17 cellular contexts compared by ENCODE assay signal in genomic region chr7:75948179-75948578, GRCh38. TPM values are rescaled to one million over a fixed set of nuclear protein-coding genes. Genes with fewer than 3 reads are reported as not detected.
DNase-seq lines count a peak whose midpoint lies in the region; ATAC-seq and TF ChIP-seq lines count a peak whose summit lies in the region.
"Had no signal": no experiment of that assay in that cellular context is flagged by ENCODE, and none has a peak within 500 bp of the region (broad histone marks: within the 10 kb centered on the region; RNA-seq: fewer than 3 reads in every experiment).

No MANE protein-coding gene starts in this region.

- peak overlapping the region; percentile 86 for H3K23ac ChIP-seq in H9 (ENCODE audit: insufficient read length, low read depth, low read length)

- no peak overlapping the region for H2AFZ ChIP-seq in H9 (ENCODE audit: low read length)

- H3T11ph ChIP-seq in H9 (ENCODE audit: low read length): no peak overlapping the region

- no peak overlapping the region for H2BK5ac ChIP-seq in H9 (ENCODE audit: insufficient read length, low read length)

- H3K27ac ChIP-seq in H9 (ENCODE audit: insufficient read length, low read depth, low read length): no peak overlapping the region
- H3K27ac ChIP-seq in adrenal gland: peak overlapping the region in 3 of 5 donors; percentile 75 to 89 (median 89)
- H3K27ac ChIP-seq in right lobe of liver: peak overlapping the region in 2 of 3 donors; percentile 62 to 96
- peak overlapping the region; percentile 73 to 90 (median 80) for H3K27ac ChIP-seq in gastrocnemius medialis

- H3K9me3 ChIP-seq in H9 (ENCODE audit: control insufficient read depth, low read depth, low read length) (no peaks in the 10 kb centered on the region), adrenal gland (replicated peaks in 1 of 3) (no peaks in the 10 kb centered on the region), right lobe of liver (no peaks in the 10 kb centered on the region), gastrocnemius medialis (no peaks in the 10 kb centered on the region)

- peaks cover 6 to 17% (median 15%) of the 10 kb centered on the region in 3 experiments; a peak in 6 of 7 replicates for H3K36me3 Mint-ChIP-seq in H9 (ENCODE audit: insufficient read depth in 1 of 3, low read depth in 3 of 3)

- ATAC-seq in right lobe of liver: no peak
- ATAC-seq in gastrocnemius medialis: peak in 1 of 2 donors; percentile 3
- ATAC-seq in GM21447 (IDR thresholded peaks at IDR 0.05; ENCODE audit: unreplicated experiment): no peak
- ATAC-seq in HG03342 (IDR thresholded peaks at IDR 0.05; ENCODE audit: unreplicated experiment): no peak
- ATAC-seq: HCT116, K562 had no signal

- TF ChIP-seq CTCF in H9 (conservative IDR thresholded peaks at IDR 0.05) (no peak), adrenal gland (IDR thresholded peaks at IDR 0.05) (no peak), right lobe of liver (IDR thresholded peaks at IDR 0.05) (no peak), gastrocnemius medialis (IDR thresholded peaks at IDR 0.05 in 4 of 5, conservative IDR thresholded peaks at IDR 0.05 in 1 of 5) (no peak)

- H4K20me1 ChIP-seq in H9 (ENCODE audit: control insufficient read depth, insufficient read depth, insufficient read length): no peaks in the 10 kb centered on the region

- H4K8ac ChIP-seq in H9 (replicated peaks; ENCODE audit: insufficient read length, low read depth, low read length): no peak overlapping the region

- H3K18ac ChIP-seq in H9 (ENCODE audit: insufficient read length, low read depth, low read length): no peak overlapping the region

- no peaks in the 10 kb centered on the region for H3K23me2 ChIP-seq in H9 (ENCODE audit: insufficient read length, low read depth, low read length, poor library complexity, severe bottlenecking)

- no peak overlapping the region for H3K56ac ChIP-seq in H9 (ENCODE audit: insufficient read length, low read depth, low read length)

- no peak for TF ChIP-seq POLR2A in adrenal gland (IDR thresholded peaks at IDR 0.05)
- TF ChIP-seq POLR2A in right lobe of liver (IDR thresholded peaks at IDR 0.05): no peak
- peak in 1 of 2 donors; percentile 6 for TF ChIP-seq POLR2A in gastrocnemius medialis (IDR thresholded peaks at IDR 0.05)

- intact Hi-C loops in adrenal gland (cut with DNase I) (no loop called here), right lobe of liver (cut with DNase I) (no loop called here), gastrocnemius medialis (cut with DNase I; ENCODE audit: low total_unique reads) (no loop called here)

- H3K14ac ChIP-seq in H9 (ENCODE audit: insufficient read depth, low read length): no peak overlapping the region

- H2BK12ac ChIP-seq in H9 (ENCODE audit: insufficient read length, low read depth, low read length): no peak overlapping the region

- H3K36me3 ChIP-seq in adrenal gland (replicated peaks in 1 of 2) (peaks cover 0 to 9% of the 10 kb centered on the region in 2 donors), right lobe of liver (peaks cover 0 to 19% (median 9%) of the 10 kb centered on the region in 4 donors), gastrocnemius medialis (no peaks in the 10 kb centered on the region)

- peaks cover 6% of the 10 kb centered on the region for H3K79me1 ChIP-seq in H9 (ENCODE audit: insufficient read depth, low read depth, low read length, poor library complexity, severe bottlenecking)

- H2BK120ac ChIP-seq in H9 (ENCODE audit: low read depth, low read length, poor library complexity, severe bottlenecking): no peak overlapping the region

- no peaks in the 10 kb centered on the region for H3K27me3 Mint-ChIP-seq in H9 (ENCODE audit: low read depth)
- H3K27me3 Mint-ChIP-seq: CD4-positive, alpha-beta T cell had no signal

- H3K4me2 ChIP-seq in H9 (ENCODE audit: insufficient read depth, insufficient read length, low read length): no peak overlapping the region

- H3K27me3 ChIP-seq in H9 (ENCODE audit: insufficient read depth, low read length) (no peaks in the 10 kb centered on the region), adrenal gland (no peaks in the 10 kb centered on the region), right lobe of liver (no peaks in the 10 kb centered on the region), gastrocnemius medialis (no peaks in the 10 kb centered on the region)

- H2BK20ac ChIP-seq in H9 (ENCODE audit: low read depth, low read length, poor library complexity, severe bottlenecking): no peak overlapping the region

- peaks cover 2 to 6% of the 10 kb centered on the region in 2 experiments; a peak in 1 of 5 replicates for H3K9me3 Mint-ChIP-seq in H9
- H3K9me3 Mint-ChIP-seq: CD4-positive, alpha-beta T cell had no signal

- H3K4ac ChIP-seq in H9 (ENCODE audit: low read depth, low read length): no peak overlapping the region; the same call in 1 of the 2 replicates

- no peak overlapping the region for H3K4me3 Mint-ChIP-seq in H9
- H3K4me3 Mint-ChIP-seq: CD4-positive, alpha-beta T cell had no signal

- H3K4me1 ChIP-seq in H9 (ENCODE audit: insufficient read depth, low read length) (no peaks in the 10 kb centered on the region), adrenal gland (replicated peaks in 1 of 2) (peaks cover 23 to 63% of the 10 kb centered on the region in 2 donors), right lobe of liver (peaks cover 0 to 80% (median 32%) of the 10 kb centered on the region in 4 donors), gastrocnemius medialis (peaks cover 57 to 77% of the 10 kb centered on the region in 2 donors)

- H3K4me3 ChIP-seq in adrenal gland (no peak overlapping the region), right lobe of liver (no peak overlapping the region), gastrocnemius medialis (no peak overlapping the region)
- H3K4me3 ChIP-seq: K562 had no signal

- H2BK15ac ChIP-seq in H9 (ENCODE audit: low read depth, low read length): no peak overlapping the region

- DNase-seq in H9 (no peak), adrenal gland (no peak), right lobe of liver (no peak), gastrocnemius medialis (peak in 1 of 2 donors; percentile 60), NCI-H748 (lab: John Stamatoyannopoulos, UW; ENCODE audit: unreplicated experiment) (no peak), NCI-H2081 treated with DMSO at 0.1 percent for 48 hours (lab: John Stamatoyannopoulos, UW) (no peak)
- DNase-seq: ACHN; CD4-positive, alpha-beta T cell; MV-4-11; NCI-H187 treated with DMSO at 0.1 percent for 48 hours; NCI-H69; NK-92 treated with Interleukin-12 subunit alpha and Interleukin-12 subunit beta, amount 100 ng/mL, for 24 hours; SHP77 had no signal

- in situ Hi-C loops in gastrocnemius medialis (cut with MboI; ENCODE audit: low sequenced_read_pairs in 4 of 4): no loop called here

- no peak overlapping the region for H2AK5ac ChIP-seq in H9 (ENCODE audit: insufficient read length, low read length)

- peaks cover 2 to 3% of the 10 kb centered on the region in 2 experiments; a peak in 2 of 4 replicates for H3K4me1 Mint-ChIP-seq in H9

- H3K9ac ChIP-seq in H9 (ENCODE audit: extremely low read depth, insufficient read length, low read length): no peak overlapping the region

- WGBS in H9 (ENCODE audit: extremely low coverage, insufficient read length, low lambda C conversion rate): no CpG with 5 or more reads among the region's 9 CpGs
- 56 to 65% (median 61%) methylated on average over 9 of the region's 9 CpGs for WGBS in adrenal gland, 4 donors
- WGBS in right lobe of liver (ENCODE audit: insufficient coverage, low coverage, low lambda C conversion rate, missing lambda C conversion rate): 65% methylated on average over 6 of the region's 9 CpGs

- no peak overlapping the region for H4K5ac ChIP-seq in H9 (ENCODE audit: insufficient read length, low read depth, low read length)

- H3K27ac Mint-ChIP-seq in H9: peak overlapping the region in 2 of 3 experiments; percentile 28 to 30; a peak in 4 of 7 replicates
- H3K27ac Mint-ChIP-seq: CD4-positive, alpha-beta T cell had no signal

- no peak overlapping the region for H4K91ac ChIP-seq in H9 (ENCODE audit: insufficient read length, low read depth, low read length)

- peaks cover 4% of the 10 kb centered on the region; the same call in 1 of the 2 replicates for H3K79me2 ChIP-seq in H9 (ENCODE audit: insufficient read depth, low read length)

RNA-seq across cellular contexts. Expression of gene POR, which starts 33.2 kb away (rescaled TPM):
- total RNA-seq in H9 (2021): 125 and 128 TPM in 2 replicates
- 1,000 to 10,000 TPM in 1 of 8 donors, 100 to 1,000 TPM in 7; 268 to 1,301 (median 582) TPM for total RNA-seq in adrenal gland
- 100 to 1,000 TPM; 442 to 981 (median 731) TPM for polyA plus RNA-seq in adrenal gland
- total RNA-seq in right lobe of liver: 1,000 to 10,000 TPM in 1 of 6 experiments, 100 to 1,000 TPM in 5; 370 to 1,042 (median 725) TPM
- total RNA-seq in gastrocnemius medialis: 100 to 1,000 TPM in 3 of 4 donors, 10 to 100 TPM in 1; 85.7 to 218 (median 115) TPM

RNA-seq across cellular contexts. Expression of gene TMEM120A, which starts 46.2 kb away (rescaled TPM):
- total RNA-seq in H9 (2021) (23.2 and 30.0 TPM in 2 replicates), adrenal gland (100 to 1,000 TPM in 4 of 8 donors, 10 to 100 TPM in 4; 51.4 to 277 (median 113) TPM), right lobe of liver (100 to 1,000 TPM in 1 of 6 experiments, 10 to 100 TPM in 5; 20.8 to 104 (median 53.1) TPM), gastrocnemius medialis (10 to 100 TPM; 21.3 to 56.7 (median 38.2) TPM)
- 100 to 1,000 TPM; 197 to 260 (median 227) TPM for polyA plus RNA-seq in adrenal gland
